Comparison of ENCODE assay signal across 6 cellular contexts in the genomic region with DNA sequence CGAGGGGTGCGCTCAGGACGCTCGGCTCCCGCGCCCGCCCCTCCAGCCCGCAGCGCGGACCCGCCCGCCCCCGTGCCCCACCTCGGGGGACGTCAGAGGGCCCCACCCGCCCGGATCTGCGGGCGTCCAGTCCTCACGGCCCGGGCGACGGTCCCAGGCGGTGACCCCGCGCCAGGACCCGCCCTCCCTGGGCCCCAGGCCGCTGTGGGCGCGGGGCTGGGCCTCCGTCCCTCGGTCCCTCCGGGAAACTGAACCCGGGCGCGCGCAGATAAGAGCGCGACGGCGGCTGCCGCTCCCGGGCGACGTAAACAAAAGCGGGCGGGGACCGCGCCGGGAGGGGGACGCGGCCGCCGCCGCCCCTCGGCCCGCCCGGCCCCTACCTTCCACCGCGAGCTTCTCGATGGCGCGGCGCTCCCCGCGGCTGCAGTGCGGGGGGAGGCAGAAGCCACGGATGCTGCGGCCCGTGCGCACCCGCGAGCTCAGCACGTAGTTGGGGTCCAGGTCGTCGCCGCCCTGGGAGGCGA. TPM values are rescaled to one million over a fixed set of nuclear protein-coding genes. Genes with fewer than 3 reads are reported as not detected.
DNase-seq lines count a peak whose midpoint lies in the region; ATAC-seq and TF ChIP-seq lines count a peak whose summit lies in the region.

No MANE protein-coding gene starts in this region.

- H3K4me1 Mint-ChIP-seq in dendritic cell treated with granulocyte-macrophage colony-stimulating factor and Interleukin-4, amounts not matched to agents 40 ng/mL and 50 ng/mL, for 4 days (ENCODE audit: low read depth) = peaks cover 54% of the 10 kb centered on the region
- H3K4me1 Mint-ChIP-seq in progenitor cell of endocrine pancreas (ENCODE audit: low read depth) = peaks cover 35% of the 10 kb centered on the region

- H3K27me3 Mint-ChIP-seq in dendritic cell treated with granulocyte-macrophage colony-stimulating factor and Interleukin-4, amounts not matched to agents 40 ng/mL and 50 ng/mL, for 4 days = peaks cover 25% of the 10 kb centered on the region
- H3K27me3 Mint-ChIP-seq in progenitor cell of endocrine pancreas = no peaks in the 10 kb centered on the region

- intact Hi-C loops in dendritic cell treated with granulocyte-macrophage colony-stimulating factor and Interleukin-4, amounts not matched to agents 40 ng/mL and 50 ng/mL, for 4 days (cut with micrococcal nuclease) = loop anchor here (1.0 kb wide), 1 partner anchor 8 kb away; the partner anchor contains the start of gene TRMT61A

- no peak for ATAC-seq in GM18868 (IDR thresholded peaks at IDR 0.05; ENCODE audit: unreplicated experiment)

- no peaks in the 10 kb centered on the region for H3K9me3 Mint-ChIP-seq in dendritic cell treated with granulocyte-macrophage colony-stimulating factor and Interleukin-4, amounts not matched to agents 40 ng/mL and 50 ng/mL, for 4 days
- H3K9me3 Mint-ChIP-seq in progenitor cell of endocrine pancreas (ENCODE audit: low read depth) = no peaks in the 10 kb centered on the region

- DNase-seq in NCI-H1105 treated with DMSO at 0.1 percent for 48 hours (lab: John Stamatoyannopoulos, UW) (peak; percentile 25), NCI-H1105 (lab: John Stamatoyannopoulos, UW) (no peak), progenitor cell of endocrine pancreas (ENCODE audit: low spot score, unreplicated experiment) (no peak), islet precursor cell (no peak)

- H3K27ac Mint-ChIP-seq in dendritic cell treated with granulocyte-macrophage colony-stimulating factor and Interleukin-4, amounts not matched to agents 40 ng/mL and 50 ng/mL, for 4 days = no peak overlapping the region
- H3K27ac Mint-ChIP-seq in progenitor cell of endocrine pancreas = no peak overlapping the region

- no peak for TF ChIP-seq CTCF in progenitor cell of endocrine pancreas (IDR thresholded peaks at IDR 0.05; ENCODE audit: unreplicated experiment)

- peaks cover 24% of the 10 kb centered on the region for H3K36me3 Mint-ChIP-seq in dendritic cell treated with granulocyte-macrophage colony-stimulating factor and Interleukin-4, amounts not matched to agents 40 ng/mL and 50 ng/mL, for 4 days (ENCODE audit: low read depth)
- peaks cover 9% of the 10 kb centered on the region for H3K36me3 Mint-ChIP-seq in progenitor cell of endocrine pancreas (ENCODE audit: insufficient read depth)

- peak overlapping the region; percentile 63 for H3K4me3 Mint-ChIP-seq in dendritic cell treated with granulocyte-macrophage colony-stimulating factor and Interleukin-4, amounts not matched to agents 40 ng/mL and 50 ng/mL, for 4 days
- peak overlapping the region; percentile 66 for H3K4me3 Mint-ChIP-seq in progenitor cell of endocrine pancreas (ENCODE audit: low read depth)

RNA-seq across cellular contexts. Expression of gene CKB, which starts 1.1 kb away (rescaled TPM):
- total RNA-seq in progenitor cell of endocrine pancreas = 929 and 983 TPM in 2 replicates

RNA-seq across cellular contexts. Expression of gene TRMT61A, which starts 7.5 kb away (rescaled TPM):
- 10.3 and 10.7 TPM in 2 replicates for total RNA-seq in progenitor cell of endocrine pancreas

RNA-seq across cellular contexts. Expression of gene BAG5, which starts 41.0 kb away (rescaled TPM):
- total RNA-seq in progenitor cell of endocrine pancreas = 23.5 and 24.7 TPM in 2 replicates

RNA-seq across cellular contexts. Expression of gene COA8, which starts 41.3 kb away (rescaled TPM):
- total RNA-seq in progenitor cell of endocrine pancreas = 45.1 and 46.3 TPM in 2 replicates
